In the genomic region with DNA sequence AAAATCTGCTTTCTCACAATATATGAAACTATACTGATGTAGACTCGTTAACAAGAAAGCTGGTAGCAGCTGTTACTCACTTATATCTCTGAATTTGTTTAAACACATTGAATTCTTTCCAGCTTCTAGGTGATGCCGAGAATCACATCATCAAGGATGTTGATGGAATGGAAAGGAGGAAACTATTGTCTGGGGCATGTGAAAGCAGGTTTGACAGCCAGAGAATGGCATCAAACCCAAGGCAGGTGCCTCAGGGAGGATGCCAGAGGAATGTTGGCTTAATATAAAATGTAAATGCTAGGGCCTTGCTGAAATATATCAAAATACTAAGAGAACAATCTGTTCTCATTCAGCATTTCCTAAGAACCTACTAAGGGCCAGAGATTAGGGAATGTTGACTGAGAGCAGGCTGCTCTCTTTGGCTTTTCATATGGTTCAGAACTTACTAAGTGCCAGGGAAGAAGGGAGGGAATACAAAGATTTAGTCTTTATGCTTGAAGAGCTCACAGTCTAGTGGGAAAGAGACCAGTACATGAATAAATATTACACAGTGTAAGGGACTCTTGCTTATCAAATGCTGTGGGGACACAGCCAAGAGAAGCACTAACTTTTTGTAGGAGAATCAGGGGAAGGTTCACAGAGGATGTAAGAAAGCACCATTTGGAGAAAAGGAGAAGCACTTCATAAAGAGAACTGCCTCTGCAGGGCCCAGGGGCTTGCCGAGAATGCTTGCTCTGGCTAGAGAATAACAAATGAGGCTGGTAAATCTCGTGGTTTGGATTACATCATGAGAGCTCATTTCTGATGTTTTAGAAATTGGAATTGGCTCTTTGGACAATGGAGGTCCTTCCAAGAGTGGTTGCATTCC, we compare ENCODE assay signal across 17 cellular contexts. TPM values are rescaled to one million over a fixed set of nuclear protein-coding genes. Genes with fewer than 3 reads are reported as not detected.
DNase-seq lines count a peak whose midpoint lies in the region; ATAC-seq lines count a peak whose summit lies in the region.
"Had no signal": no experiment of that assay in that cellular context is flagged by ENCODE, and none has a peak within 500 bp of the region (broad histone marks: within the 10 kb centered on the region; RNA-seq: fewer than 3 reads in every experiment).

No MANE protein-coding gene starts in this region.

- no CpG with 5 or more reads among the region's 4 CpGs for WGBS in neuronal stem cell (ENCODE audit: extremely low coverage in 2 of 2, insufficient read length in 2 of 2, insufficient replicate concordance in 1 of 2), 2 donors

- H2BK120ac ChIP-seq in neuronal stem cell (ENCODE audit: low read depth, low read length), result no peak overlapping the region

- no peak overlapping the region for H3K27ac ChIP-seq in neuronal stem cell (replicated peaks; ENCODE audit: low read length)

- no peak overlapping the region for H2AK5ac ChIP-seq in neuronal stem cell (ENCODE audit: low read depth, low read length)

- H2AFZ ChIP-seq in neuronal stem cell (ENCODE audit: low read length), result peak overlapping the region; percentile 59

- H3K4me3 ChIP-seq in adipocyte (ENCODE audit: low read length) (peak overlapping the region; percentile 51), neuronal stem cell (ENCODE audit: low read length in 2 of 2) (no peak overlapping the region)

- no peak for ATAC-seq in GM18519 (IDR thresholded peaks at IDR 0.05; ENCODE audit: low FRiP score, unreplicated experiment)
- no peak for ATAC-seq in GM19351 (IDR thresholded peaks at IDR 0.05; ENCODE audit: unreplicated experiment)
- no peak for ATAC-seq in HG02973 (IDR thresholded peaks at IDR 0.05; ENCODE audit: unreplicated experiment)
- ATAC-seq in GM18498 (IDR thresholded peaks at IDR 0.05; ENCODE audit: unreplicated experiment), result no peak

- H2BK12ac ChIP-seq in neuronal stem cell (ENCODE audit: low read length), result no peak overlapping the region

- H4K91ac ChIP-seq in neuronal stem cell (ENCODE audit: low read depth, low read length, poor library complexity), result no peak overlapping the region

- no peak overlapping the region for H3K4me2 ChIP-seq in neuronal stem cell (ENCODE audit: insufficient read depth, low read length, poor library complexity, severe bottlenecking)

- no peak overlapping the region for H3K4ac ChIP-seq in neuronal stem cell (ENCODE audit: low read length)

- H3K9ac ChIP-seq in adipocyte (ENCODE audit: low read length) (peak overlapping the region; percentile 66), neuronal stem cell (ENCODE audit: low read depth, low read length, poor library complexity) (no peak overlapping the region)

- H3K18ac ChIP-seq in neuronal stem cell (ENCODE audit: low read length), result no peak overlapping the region

- H3K36me3 ChIP-seq in adipocyte (ENCODE audit: control insufficient read depth, insufficient read depth, low read length, severe bottlenecking) (no peaks in the 10 kb centered on the region), neuronal stem cell (replicated peaks in 1 of 2; ENCODE audit: control insufficient read depth in 2 of 2, insufficient read depth in 2 of 2, low read length in 2 of 2) (peaks cover 0 to 83% of the 10 kb centered on the region in 2 donors)

- H3K23ac ChIP-seq in neuronal stem cell (ENCODE audit: low read depth, low read length, poor library complexity), result no peak overlapping the region

- peaks cover 23% of the 10 kb centered on the region for H3K4me1 ChIP-seq in adipocyte (ENCODE audit: control insufficient read depth, insufficient read depth, low read length)
- peaks cover 2 to 10% of the 10 kb centered on the region in 2 donors for H3K4me1 ChIP-seq in neuronal stem cell (ENCODE audit: control insufficient read depth in 2 of 2, insufficient read depth in 1 of 2, low read depth in 1 of 2, low read length in 2 of 2)

- no peak overlapping the region for H3K14ac ChIP-seq in neuronal stem cell (ENCODE audit: low read length)

- no peaks in the 10 kb centered on the region for H3K79me1 ChIP-seq in neuronal stem cell (ENCODE audit: low read depth, low read length)

- H3K27me3 ChIP-seq in adipocyte (replicated peaks; ENCODE audit: control insufficient read depth, insufficient read depth, low read length) (no peaks in the 10 kb centered on the region), neuronal stem cell (ENCODE audit: control insufficient read depth in 3 of 3, insufficient read depth in 3 of 3, low read depth in 1 of 3, low read length in 3 of 3) (no peaks in the 10 kb centered on the region)

- H2BK5ac ChIP-seq in neuronal stem cell (ENCODE audit: low read length), result no peak overlapping the region

- H3K9me3 ChIP-seq in adipocyte (ENCODE audit: control insufficient read depth, low read length) (no peaks in the 10 kb centered on the region), neuronal stem cell (replicated peaks in 1 of 2; ENCODE audit: control insufficient read depth in 2 of 2, insufficient read depth in 1 of 2, low read depth in 1 of 2, low read length in 2 of 2) (no peaks in the 10 kb centered on the region)

- no peak overlapping the region for H4K8ac ChIP-seq in neuronal stem cell (ENCODE audit: low read depth, low read length)

- no peak overlapping the region for H2BK15ac ChIP-seq in neuronal stem cell (ENCODE audit: low read length)

- DNase-seq in AG20443 (ENCODE audit: low spot score) (peak; percentile 46), adipocyte (ENCODE audit: low read depth) (peak; percentile 50), fibroblast of peridontal ligament (ENCODE audit: extremely low read depth) (peak; percentile 96), neuronal stem cell (ENCODE audit: low spot score) (no peak)
- DNase-seq: activated CD4-positive, CD25-positive, alpha-beta regulatory T cell; activated CD8-positive, alpha-beta memory T cell treated with anti-CD3 and anti-CD28 coated beads, Interleukin-2, amount 50 U/mL, for 4 hours; activated naive CD4-positive, alpha-beta T cell; cerebellar nuclear complex; naive B cell; NCI-H146; NCI-H510A; substantia nigra; T-helper 1 cell had no signal

RNA-seq across cellular contexts. Expression of a gene that starts 14.7 kb away (rescaled TPM):
- 0.73 TPM for polyA plus RNA-seq in neuronal stem cell (2013, experiment 1 of 2)
- 0.82 TPM for polyA plus RNA-seq in neuronal stem cell (2013, experiment 2 of 2)
